In genomic region chr1:66332524-66332853, GRCh38 we compare ENCODE assay signal across 8 cellular contexts.
A peak's percentile ranks its signal among the peaks of the same experiment; 100 is the strongest.
DNase-seq lines count a peak whose midpoint lies in the region; TF ChIP-seq lines count a peak whose summit lies in the region.

No MANE protein-coding gene starts in this region.

- no peak overlapping the region for H3K23ac ChIP-seq in neuronal stem cell (ENCODE audit: low read depth, low read length, poor library complexity)

- H2AK5ac ChIP-seq in neuronal stem cell (ENCODE audit: low read depth, low read length): no peak overlapping the region

- peaks cover 48% of the 10 kb centered on the region for H3K4me1 ChIP-seq in MM.1S (ENCODE audit: low read length)
- H3K4me1 ChIP-seq in neuronal stem cell (ENCODE audit: control insufficient read depth in 2 of 2, insufficient read depth in 1 of 2, low read depth in 1 of 2, low read length in 2 of 2): peaks cover 16 to 30% of the 10 kb centered on the region in 2 donors

- no peaks in the 10 kb centered on the region for H3K27me3 Mint-ChIP-seq in CD14-positive monocyte (ENCODE audit: low read depth in 3 of 3)

- H3K27me3 ChIP-seq in MM.1S (replicated peaks; ENCODE audit: insufficient read depth, low read length): no peaks in the 10 kb centered on the region
- no peaks in the 10 kb centered on the region for H3K27me3 ChIP-seq in neuronal stem cell (ENCODE audit: control insufficient read depth in 3 of 3, insufficient read depth in 3 of 3, low read depth in 1 of 3, low read length in 3 of 3)

- H4K8ac ChIP-seq in neuronal stem cell (ENCODE audit: low read depth, low read length): no peak overlapping the region

- H3K9ac ChIP-seq in MM.1S (ENCODE audit: low read length): peak overlapping the region; percentile 87
- no peak overlapping the region for H3K9ac ChIP-seq in neuronal stem cell (ENCODE audit: low read depth, low read length, poor library complexity)

- H3K18ac ChIP-seq in neuronal stem cell (ENCODE audit: low read length): peak overlapping the region; percentile 63

- H4K20me1 ChIP-seq in MM.1S (ENCODE audit: insufficient read depth, low read length): no peaks in the 10 kb centered on the region

- H3K4me2 ChIP-seq in MM.1S (ENCODE audit: low read depth, low read length): peak overlapping the region; percentile 94
- peak overlapping the region; percentile 61 for H3K4me2 ChIP-seq in neuronal stem cell (ENCODE audit: insufficient read depth, low read length, poor library complexity, severe bottlenecking)

- intact Hi-C loops in CD14-positive monocyte (cut with micrococcal nuclease): loop anchor here (5.0 to 10.0 kb wide), 4 partner anchors 35 to 1355 kb away; partner anchors contain the start of gene GADD45A (in 1 of the 2)

- no peak overlapping the region for H4K91ac ChIP-seq in neuronal stem cell (ENCODE audit: low read depth, low read length, poor library complexity)

- no peak overlapping the region for H2BK5ac ChIP-seq in neuronal stem cell (ENCODE audit: low read length)

- H3K36me3 Mint-ChIP-seq in CD14-positive monocyte: peaks cover 12 to 13% of the 10 kb centered on the region in 2 donors

- H3K4me1 Mint-ChIP-seq in CD14-positive monocyte: peaks cover 69% of the 10 kb centered on the region

- peak overlapping the region; percentile 41; the same call in 1 of the 2 replicates for H2AFZ ChIP-seq in MM.1S (ENCODE audit: low read length)
- peak overlapping the region; percentile 41 for H2AFZ ChIP-seq in neuronal stem cell (ENCODE audit: low read length)

- peak overlapping the region; percentile 98 to 100 (median 98) for H3K27ac Mint-ChIP-seq in CD14-positive monocyte

- no peaks in the 10 kb centered on the region for H3K79me1 ChIP-seq in neuronal stem cell (ENCODE audit: low read depth, low read length)

- TF ChIP-seq POLR2A in erythroblast (IDR thresholded peaks at IDR 0.05; ENCODE audit: low read length): no peak

- H3K9me3 Mint-ChIP-seq in CD14-positive monocyte: peaks cover 0 to 2% (median 0%) of the 10 kb centered on the region in 7 donors

- H3K36me3 ChIP-seq in MM.1S (replicated peaks; ENCODE audit: insufficient read depth, low read length): no peaks in the 10 kb centered on the region
- peaks cover 0 to 9% of the 10 kb centered on the region in 2 donors for H3K36me3 ChIP-seq in neuronal stem cell (replicated peaks in 1 of 2; ENCODE audit: control insufficient read depth in 2 of 2, insufficient read depth in 2 of 2, low read length in 2 of 2)

- no peak overlapping the region for H2BK120ac ChIP-seq in neuronal stem cell (ENCODE audit: low read depth, low read length)

- no peak overlapping the region for H3K14ac ChIP-seq in neuronal stem cell (ENCODE audit: low read length)

- H3K4me3 ChIP-seq in MM.1S (ENCODE audit: low read length) (peak overlapping the region; percentile 82), epithelial cell of proximal tubule (ENCODE audit: low read depth, low read length) (peak overlapping the region; percentile 52), neuronal stem cell (ENCODE audit: low read length in 2 of 2) (peak overlapping the region; percentile 70 to 76)

- no peak overlapping the region for H3K4ac ChIP-seq in neuronal stem cell (ENCODE audit: low read length)

- H3K4me3 Mint-ChIP-seq in CD14-positive monocyte: peak overlapping the region; percentile 97 to 98

- H2BK15ac ChIP-seq in neuronal stem cell (ENCODE audit: low read length): no peak overlapping the region

- no peak for DNase-seq in CD14-positive monocyte (ENCODE audit: low spot score)
- DNase-seq in MM.1S: no peak
- no peak for DNase-seq in epithelial cell of proximal tubule (ENCODE audit: low read depth)
- no peak for DNase-seq in neuronal stem cell (ENCODE audit: low spot score)
- no peak for DNase-seq in NCI-H1092 treated with DMSO at 0.1 percent for 48 hours (lab: John Stamatoyannopoulos, UW)
- no peak for DNase-seq in iPS-NIHi11 (ENCODE audit: low spot score)
- no peak for DNase-seq in erythroblast (lab: John Stamatoyannopoulos, UW)
- no peak for DNase-seq in NCI-H226

- WGBS in neuronal stem cell (ENCODE audit: extremely low coverage in 2 of 2, insufficient read length in 2 of 2, insufficient replicate concordance in 1 of 2), 2 donors: no CpG with 5 or more reads among the region's 3 CpGs

- no peak overlapping the region for H2BK12ac ChIP-seq in neuronal stem cell (ENCODE audit: low read length)

- peaks cover 39% of the 10 kb centered on the region for H3F3A ChIP-seq in MM.1S (ENCODE audit: insufficient read depth, low read length)

- TF ChIP-seq CTCF in CD14-positive monocyte (IDR thresholded peaks at IDR 0.05) (no peak), MM.1S (IDR thresholded peaks at IDR 0.05; ENCODE audit: low read length) (no peak; the same call in 1 of the 2 replicates), epithelial cell of proximal tubule (conservative IDR thresholded peaks at IDR 0.05; ENCODE audit: low read depth, low read length) (no peak)

- no peaks in the 10 kb centered on the region for H3K9me3 ChIP-seq in MM.1S (replicated peaks; ENCODE audit: insufficient read depth, low read length)
- no peaks in the 10 kb centered on the region for H3K9me3 ChIP-seq in neuronal stem cell (replicated peaks in 1 of 2; ENCODE audit: control insufficient read depth in 2 of 2, insufficient read depth in 1 of 2, low read depth in 1 of 2, low read length in 2 of 2)

- H3K79me2 ChIP-seq in MM.1S (ENCODE audit: low read length): peaks cover 50% of the 10 kb centered on the region

- H3K27ac ChIP-seq in MM.1S (ENCODE audit: low read length): peak overlapping the region; percentile 93
- H3K27ac ChIP-seq in neuronal stem cell (replicated peaks; ENCODE audit: low read length): peak overlapping the region; percentile 83

- no peaks in the 10 kb centered on the region for H3K9me2 ChIP-seq in MM.1S (replicated peaks; ENCODE audit: insufficient read depth, low read length)
